In genomic region chr5:17024686-17025180, GRCh38 we compare ENCODE assay signal across 16 cellular contexts.
DNase-seq lines count a peak whose midpoint lies in the region; ATAC-seq and TF ChIP-seq lines count a peak whose summit lies in the region.
"Had no signal": no experiment of that assay in that cellular context is flagged by ENCODE, and none has a peak within 500 bp of the region (broad histone marks: within the 10 kb centered on the region; RNA-seq: fewer than 3 reads in every experiment).

No MANE protein-coding gene starts in this region.

- H3K9me3 ChIP-seq in A673 (ENCODE audit: low read depth, low read length, poor library complexity, severe bottlenecking) (no peaks in the 10 kb centered on the region), IMR-90 (ENCODE audit: control insufficient read depth, insufficient read depth, low read length) (no peaks in the 10 kb centered on the region)
- H3K9me3 ChIP-seq: BE2C, HAP-1, heart left ventricle, mucosa of descending colon, sigmoid colon had no signal

- no peak for TF ChIP-seq POLR2A in IMR-90 (IDR thresholded peaks at IDR 0.05; ENCODE audit: low read depth, low read length)

- H3K56ac ChIP-seq in IMR-90 (ENCODE audit: extremely low read depth, insufficient read depth, low read length), result peak overlapping the region; percentile 87

- peak overlapping the region; percentile 87 for H2BK5ac ChIP-seq in IMR-90 (ENCODE audit: low read depth, low read length, poor library complexity, severe bottlenecking)

- peak overlapping the region; percentile 71 for H3K9ac ChIP-seq in IMR-90 (ENCODE audit: low read depth, low read length)

- dilution Hi-C loops in IMR-90 (cut with HindIII; ENCODE audit: low sequenced_read_pairs, unreplicated experiment), result no loop called here

- peak overlapping the region; percentile 86; the same call in 2 of the 3 replicates for H2BK15ac ChIP-seq in IMR-90 (ENCODE audit: low read depth, low read length)

- no peak overlapping the region; the same call in 1 of the 2 replicates for H2AK5ac ChIP-seq in IMR-90 (ENCODE audit: low read depth, low read length)

- peak overlapping the region; percentile 83; the same call in 1 of the 2 replicates for H3K14ac ChIP-seq in IMR-90 (replicated peaks; ENCODE audit: low read depth, low read length)

- peak overlapping the region; percentile 99 for H2BK20ac ChIP-seq in IMR-90 (ENCODE audit: low read depth, low read length)

- no peak overlapping the region for H3K4me3 ChIP-seq in A673 (ENCODE audit: low read depth, low read length, poor library complexity, severe bottlenecking)
- no peak overlapping the region for H3K4me3 ChIP-seq in IMR-90 (ENCODE audit: insufficient read depth, low read depth, low read length)
- no peak overlapping the region for H3K4me3 ChIP-seq in astrocyte of the spinal cord (ENCODE audit: low read depth, low read length)
- H3K4me3 ChIP-seq: HAP-1, heart left ventricle, mucosa of descending colon, sigmoid colon had no signal

- peak overlapping the region; percentile 84 for H3K4me2 ChIP-seq in IMR-90 (ENCODE audit: low read depth, low read length)

- no peak overlapping the region for H2AK9ac ChIP-seq in IMR-90 (replicated peaks; ENCODE audit: low read depth, low read length, poor library complexity)

- H3K27me3 ChIP-seq in A673 (replicated peaks; ENCODE audit: insufficient read depth, low read depth, low read length, poor library complexity) (no peaks in the 10 kb centered on the region), IMR-90 (ENCODE audit: control insufficient read depth, insufficient read depth, low read length) (no peaks in the 10 kb centered on the region)
- H3K27me3 ChIP-seq: BE2C, heart left ventricle, sigmoid colon had no signal

- TF ChIP-seq CTCF in A673 (conservative IDR thresholded peaks at IDR 0.05; ENCODE audit: low read depth, low read length), result no peak
- TF ChIP-seq CTCF in IMR-90 (conservative IDR thresholded peaks at IDR 0.05; ENCODE audit: low read depth, low read length), result no peak
- TF ChIP-seq CTCF in astrocyte of the spinal cord (IDR thresholded peaks at IDR 0.05; ENCODE audit: low read depth, low read length), result no peak
- TF ChIP-seq CTCF in endothelial cell (IDR thresholded peaks at IDR 0.05; ENCODE audit: unreplicated experiment), result no peak

- no peak overlapping the region for H3K27ac Mint-ChIP-seq in endothelial cell (ENCODE audit: unreplicated experiment)
- H3K27ac Mint-ChIP-seq in activated naive CD8-positive, alpha-beta T cell treated with anti-CD3 and anti-CD28 coated beads for 36 hours, result no peak overlapping the region

- H3K18ac ChIP-seq in IMR-90 (ENCODE audit: low read depth, low read length), result peak overlapping the region; percentile 97

- peaks cover 12% of the 10 kb centered on the region for H3K4me1 ChIP-seq in A673 (ENCODE audit: insufficient read depth, low read length, poor library complexity, severe bottlenecking)
- peaks cover 17% of the 10 kb centered on the region for H3K4me1 ChIP-seq in IMR-90 (ENCODE audit: control insufficient read depth, insufficient read depth, low read length)
- H3K4me1 ChIP-seq: BE2C had no signal

- no peaks in the 10 kb centered on the region for H3K9me3 Mint-ChIP-seq in endothelial cell (ENCODE audit: unreplicated experiment)
- peaks cover 1% of the 10 kb centered on the region for H3K9me3 Mint-ChIP-seq in activated naive CD8-positive, alpha-beta T cell treated with anti-CD3 and anti-CD28 coated beads for 36 hours
- H3K9me3 Mint-ChIP-seq: activated T-cell treated with anti-CD3 and anti-CD28 coated beads, Interleukin-2, amount 50 U/mL, for 4 hours had no signal

- peak overlapping the region; percentile 60 for H3K27ac ChIP-seq in A673 (ENCODE audit: low read depth, low read length, poor library complexity, severe bottlenecking)
- H3K27ac ChIP-seq in IMR-90 (ENCODE audit: insufficient read depth, low read length), result peak overlapping the region; percentile 90
- H3K27ac ChIP-seq: heart left ventricle had no signal

- H4K91ac ChIP-seq in IMR-90 (ENCODE audit: insufficient read depth, low read depth, low read length), result peak overlapping the region; percentile 95

- peak overlapping the region; percentile 73 for H2AFZ ChIP-seq in IMR-90 (replicated peaks; ENCODE audit: low read length, poor library complexity)

- peaks cover 0 to 22% of the 10 kb centered on the region in 2 experiments; a peak in 2 of 4 replicates for H3K79me1 ChIP-seq in IMR-90 (ENCODE audit: low read depth in 1 of 2, low read length in 2 of 2)

- POLR2A ChIA-PET in A673 (lab: Charles Lee; ENCODE audit: low non-redundant PET), result no interaction called here
- POLR2A ChIA-PET in IMR-90 (lab: Charles Lee; ENCODE audit: unreplicated experiment), result interaction anchor here (0.6 kb wide), 1 partner anchor 34 kb away, joined by 4 read pairs; no protein-coding TSS in a partner anchor

- H4K8ac ChIP-seq in IMR-90 (ENCODE audit: low read depth in 2 of 2, low read length in 2 of 2), result peak overlapping the region; percentile 69 to 87

- BruUV-seq in A673 (replicated peaks; lab: Mats Ljungman, UMichigan), result TSS peak; percentile 40
- BruUV-seq in IMR-90 (replicated peaks; lab: Mats Ljungman, UMichigan), result no TSS peak

- DNase-seq in A673 (ENCODE audit: low spot score) (peak; percentile 63), IMR-90 (peak; percentile 85), astrocyte of the spinal cord (ENCODE audit: low read depth, low spot score) (peak; percentile 63), iris pigment epithelial cell (ENCODE audit: low read depth) (peak; percentile 77), endothelial cell (ENCODE audit: low spot score) (no peak), NCI-H345 treated with DMSO at 0.1 percent for 48 hours (lab: John Stamatoyannopoulos, UW; ENCODE audit: unreplicated experiment) (no peak)
- DNase-seq in stimulated activated naive CD4-positive, alpha-beta T cell treated with Interleukin-2 at 50 U/mL for 16 hours (lab: John Stamatoyannopoulos, UW), result no peak
- DNase-seq in activated naive CD8-positive, alpha-beta T cell treated with anti-CD3 and anti-CD28 coated beads for 36 hours, result no peak
- DNase-seq: activated T-cell treated with anti-CD3 and anti-CD28 coated beads, Interleukin-2, amount 50 U/mL, for 4 hours; BE2C; heart left ventricle; mucosa of descending colon; NCI-H1048; NCI-H774; sigmoid colon had no signal

- ATAC-seq in IMR-90 (ENCODE audit: low read depth), result peak; percentile 76
- ATAC-seq: activated T-cell treated with anti-CD3 and anti-CD28 coated beads, Interleukin-2, amount 50 U/mL, for 4 hours; heart left ventricle; mucosa of descending colon had no signal

- H3K36me3 ChIP-seq in A673 (ENCODE audit: insufficient read depth, low read length, poor library complexity, severe bottlenecking) (no peaks in the 10 kb centered on the region), IMR-90 (ENCODE audit: control insufficient read depth, insufficient read depth, low read length) (no peaks in the 10 kb centered on the region)
- H3K36me3 ChIP-seq: BE2C, HAP-1, heart left ventricle, sigmoid colon had no signal

- peaks cover 5% of the 10 kb centered on the region for H3K27me3 Mint-ChIP-seq in endothelial cell (ENCODE audit: unreplicated experiment)
- H3K27me3 Mint-ChIP-seq in activated naive CD8-positive, alpha-beta T cell treated with anti-CD3 and anti-CD28 coated beads for 36 hours, result no peaks in the 10 kb centered on the region

- H4K5ac ChIP-seq in IMR-90 (ENCODE audit: low read depth, low read length), result peak overlapping the region; percentile 81

- in situ Hi-C loops in IMR-90 (cut with MboI; ENCODE audit: low sequenced_read_pairs) (no loop called here), astrocyte of the spinal cord (cut with HindIII; ENCODE audit: low sequenced_read_pairs) (no loop called here)

- 0 out of 2 replicates have a peak, but pooled peaks cover 2% of the 10 kb centered on the region for H3K9me1 ChIP-seq in IMR-90 (ENCODE audit: insufficient read depth, low read length)

- H4K20me1 ChIP-seq in IMR-90 (ENCODE audit: insufficient read depth, low read length), result no peaks in the 10 kb centered on the region

- 0% methylated on average over 5 of the region's 6 CpGs; no CpG with 5 or more reads in 1 of the 2 experiments for WGBS in IMR-90 (ENCODE audit: extremely low coverage in 2 of 2, insufficient read length in 1 of 2), 2 experiments

- peak overlapping the region; percentile 98 for H2BK120ac ChIP-seq in IMR-90 (ENCODE audit: low read depth, low read length)

- H3K4ac ChIP-seq in IMR-90 (ENCODE audit: low read depth, low read length), result peak overlapping the region; percentile 94

- intact Hi-C loops in A673 (cut with micrococcal nuclease; ENCODE audit: unreplicated experiment) (no loop called here), IMR-90 (cut with micrococcal nuclease) (loop anchor here (2.0 to 5.0 kb wide), 3 partner anchors 90 to 108 kb away; no protein-coding TSS in a partner anchor)

- CTCF ChIA-PET in A673 (lab: Charles Lee) (no interaction called here), IMR-90 (lab: Yijun Ruan, JAX) (interaction anchor here (0.6 to 0.9 kb wide), 2 partner anchors 14 to 39 kb away, joined by 3 to 8 read pairs; no protein-coding TSS in a partner anchor)

- H3K4me3 Mint-ChIP-seq in endothelial cell (ENCODE audit: unreplicated experiment), result no peak overlapping the region
- H3K4me3 Mint-ChIP-seq in activated naive CD8-positive, alpha-beta T cell treated with anti-CD3 and anti-CD28 coated beads for 36 hours, result no peak overlapping the region
- H3K4me3 Mint-ChIP-seq: activated T-cell treated with anti-CD3 and anti-CD28 coated beads, Interleukin-2, amount 50 U/mL, for 4 hours had no signal

- H3K4me1 Mint-ChIP-seq in endothelial cell (ENCODE audit: unreplicated experiment), result peaks cover 11% of the 10 kb centered on the region
- no peaks in the 10 kb centered on the region for H3K4me1 Mint-ChIP-seq in activated naive CD8-positive, alpha-beta T cell treated with anti-CD3 and anti-CD28 coated beads for 36 hours

- no peak for TF ChIP-seq RAD21 in IMR-90 (IDR thresholded peaks at IDR 0.05; ENCODE audit: low read length)

- peak overlapping the region; percentile 94; the same call in 1 of the 2 replicates for H3K23ac ChIP-seq in IMR-90 (ENCODE audit: low read depth, low read length)

- no peaks in the 10 kb centered on the region for H3K36me3 Mint-ChIP-seq in endothelial cell (ENCODE audit: low read depth, unreplicated experiment)
- no peaks in the 10 kb centered on the region for H3K36me3 Mint-ChIP-seq in activated naive CD8-positive, alpha-beta T cell treated with anti-CD3 and anti-CD28 coated beads for 36 hours

TF ChIP-seq in IMR-90, 13 proteins besides CTCF, POLR2A, EP300 and RAD21 (continues in another document):
- TF ChIP-seq CEBPB (IDR thresholded peaks at IDR 0.05; ENCODE audit: low read depth, low read length) (peak; percentile 73), SMC3 (IDR thresholded peaks at IDR 0.05; ENCODE audit: low read depth, low read length) (no peak), CHD1 (IDR thresholded peaks at IDR 0.05; ENCODE audit: low read depth, low read length) (no peak), MXI1 (IDR thresholded peaks at IDR 0.05; ENCODE audit: borderline replicate concordance, low read depth, low read length) (no peak), MAFK (IDR thresholded peaks at IDR 0.05; ENCODE audit: low read depth, low read length) (peak; percentile 72), RCOR1 (IDR thresholded peaks at IDR 0.05; ENCODE audit: insufficient replicate concordance, low read length) (no peak), BHLHE40 (IDR thresholded peaks at IDR 0.05; ENCODE audit: low read depth, low read length) (peak; percentile 55; the same call in 1 of the 2 replicates), FOS (IDR thresholded peaks at IDR 0.05; ENCODE audit: low read depth, low read length) (peak; percentile 96)

Comparison
In these comparisons a context has a peak if more than half of its experiments do, and no peak if none do; other contexts are left out.
1. DNase-seq: peak in A673 (single experiment), IMR-90 (single experiment), astrocyte of the spinal cord (single experiment) and iris pigment epithelial cell (single experiment); none in endothelial cell (single experiment), NCI-H345 treated with DMSO at 0.1 percent for 48 hours (single experiment), stimulated activated naive CD4-positive, alpha-beta T cell treated with Interleukin-2 at 50 U/mL for 16 hours (single experiment) and activated naive CD8-positive, alpha-beta T cell treated with anti-CD3 and anti-CD28 coated beads for 36 hours (single experiment).